Comparison of ENCODE assay signal across 21 cellular contexts in the genomic region with DNA sequence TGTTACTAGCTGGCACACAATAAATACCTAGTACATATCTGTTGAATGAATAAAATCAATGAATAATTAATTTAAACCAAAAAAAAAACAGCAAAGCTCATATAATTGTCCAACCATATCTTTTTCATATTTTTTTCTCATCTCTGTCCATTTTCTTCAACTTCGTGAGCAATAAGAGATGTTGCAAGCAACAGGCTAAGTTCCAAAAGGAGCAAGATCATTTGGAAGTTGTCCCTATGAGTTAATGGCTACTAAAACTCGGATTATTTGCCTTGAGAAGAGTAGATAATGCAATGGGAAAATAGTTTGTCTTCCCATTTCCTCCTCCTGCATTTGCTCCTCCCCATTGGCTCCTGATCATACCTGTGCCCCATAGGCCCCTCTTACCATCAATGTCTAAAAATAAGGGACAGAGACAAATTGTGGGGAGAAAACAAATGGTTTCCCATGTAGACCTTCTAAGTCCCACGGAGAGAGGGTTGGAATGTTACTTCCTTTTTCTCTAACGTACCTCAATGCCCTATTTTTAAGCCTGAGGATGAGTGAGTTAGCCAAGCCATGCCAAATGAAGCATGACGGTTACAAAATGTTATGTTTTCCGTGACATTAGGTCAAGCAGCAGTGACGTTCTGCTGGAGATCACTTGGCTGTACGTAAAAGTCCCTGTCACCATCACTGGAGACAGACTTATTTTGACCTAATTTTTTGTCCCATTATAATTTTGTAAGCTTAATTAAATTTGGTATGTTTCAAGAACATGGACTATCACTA.
A peak's percentile ranks its signal among the peaks of the same experiment; 100 is the strongest.
DNase-seq lines count a peak whose midpoint lies in the region; TF ChIP-seq lines count a peak whose summit lies in the region.
"Had no signal": no experiment of that assay in that cellular context is flagged by ENCODE, and none has a peak within 500 bp of the region (broad histone marks: within the 10 kb centered on the region; RNA-seq: fewer than 3 reads in every experiment).

No MANE protein-coding gene starts in this region.

- H3K4me3 ChIP-seq in AG10803 (ENCODE audit: low read length) (no peak overlapping the region), fibroblast of the aortic adventitia (ENCODE audit: low read depth, low read length) (no peak overlapping the region)
- H3K4me3 ChIP-seq: ascending aorta, right lobe of liver had no signal

- TF ChIP-seq CTCF in AG10803 (conservative IDR thresholded peaks at IDR 0.05; ENCODE audit: low read length) (no peak), fibroblast of the aortic adventitia (IDR thresholded peaks at IDR 0.05; ENCODE audit: insufficient read depth, low read length) (no peak)

- H3K27me3 Mint-ChIP-seq in activated naive CD4-positive, alpha-beta T cell treated with anti-CD3 and anti-CD28 coated beads, Interleukin-2, amount 10 ng/mL, durations not matched to agents 7 days and 5 days = peaks cover 6% of the 10 kb centered on the region

- no peak overlapping the region for H3K4me3 Mint-ChIP-seq in activated naive CD4-positive, alpha-beta T cell treated with anti-CD3 and anti-CD28 coated beads, Interleukin-2, amount 10 ng/mL, durations not matched to agents 7 days and 5 days
- H3K4me3 Mint-ChIP-seq: CD8-positive, alpha-beta T cell; nephron had no signal

- peaks cover 3% of the 10 kb centered on the region for H3K9me3 Mint-ChIP-seq in activated naive CD4-positive, alpha-beta T cell treated with anti-CD3 and anti-CD28 coated beads, Interleukin-2, amount 10 ng/mL, durations not matched to agents 7 days and 5 days

- no peaks in the 10 kb centered on the region for H3K36me3 Mint-ChIP-seq in activated naive CD4-positive, alpha-beta T cell treated with anti-CD3 and anti-CD28 coated beads, Interleukin-2, amount 10 ng/mL, durations not matched to agents 7 days and 5 days
- H3K36me3 Mint-ChIP-seq: CD8-positive, alpha-beta T cell had no signal

- peaks cover 4% of the 10 kb centered on the region for H3K4me1 Mint-ChIP-seq in activated naive CD4-positive, alpha-beta T cell treated with anti-CD3 and anti-CD28 coated beads, Interleukin-2, amount 10 ng/mL, durations not matched to agents 7 days and 5 days
- H3K4me1 Mint-ChIP-seq: nephron had no signal

- in situ Hi-C loops in Caki2 (cut with HindIII; ENCODE audit: low pct_unique_long_range_greater_than_20kb, low sequenced_read_pairs) = no loop called here

- CTCF ChIA-PET in activated naive CD4-positive, alpha-beta T cell treated with anti-CD3 and anti-CD28 coated beads, Interleukin-2, amount 10 ng/mL, durations not matched to agents 7 days and 5 days (lab: Charles Lee) = no interaction called here

- H3K27ac Mint-ChIP-seq in activated naive CD4-positive, alpha-beta T cell treated with anti-CD3 and anti-CD28 coated beads, Interleukin-2, amount 10 ng/mL, durations not matched to agents 7 days and 5 days = no peak overlapping the region
- H3K27ac Mint-ChIP-seq: activated naive CD4-positive, alpha-beta T cell treated with anti-CD3 and anti-CD28 coated beads, Interleukin-2, amount 50 U/mL, for 72 hours; CD8-positive, alpha-beta T cell; nephron had no signal

- peak; percentile 34 for DNase-seq in AG10803 (ENCODE audit: low read depth)
- peak; percentile 83 for DNase-seq in Caki2 (ENCODE audit: low read depth)
- peak; percentile 57 for DNase-seq in SKM-1 (lab: John Stamatoyannopoulos, UW; ENCODE audit: unreplicated experiment)
- DNase-seq in fibroblast of the aortic adventitia (ENCODE audit: low read depth) = peak; percentile 59
- DNase-seq in activated naive CD4-positive, alpha-beta T cell treated with anti-CD3 and anti-CD28 coated beads, Interleukin-2, amount 10 ng/mL, durations not matched to agents 7 days and 5 days = no peak
- no peak for DNase-seq in DMS153 (lab: John Stamatoyannopoulos, UW)
- no peak for DNase-seq in inferior parietal cortex (ENCODE audit: extremely low spot score)
- DNase-seq: caudate nucleus; CD8-positive, alpha-beta T cell; DND-41; left ventricle myocardium superior; midbrain; NCI-H1092; NCI-H2029 treated with DMSO at 0.1 percent for 48 hours; NCI-H345; NCI-H82; right lobe of liver; substantia nigra had no signal

Comparison
In these comparisons a context has a peak if more than half of its experiments do, and no peak if none do; other contexts are left out.
1. DNase-seq: peak in AG10803 (single experiment), Caki2 (single experiment), SKM-1 (single experiment) and fibroblast of the aortic adventitia (single experiment); none in activated naive CD4-positive, alpha-beta T cell treated with anti-CD3 and anti-CD28 coated beads, Interleukin-2, amount 10 ng/mL, durations not matched to agents 7 days and 5 days (single experiment), DMS153 (single experiment) and inferior parietal cortex (single experiment).